ENCODE assay signal across 7 cellular contexts in the genomic region with DNA sequence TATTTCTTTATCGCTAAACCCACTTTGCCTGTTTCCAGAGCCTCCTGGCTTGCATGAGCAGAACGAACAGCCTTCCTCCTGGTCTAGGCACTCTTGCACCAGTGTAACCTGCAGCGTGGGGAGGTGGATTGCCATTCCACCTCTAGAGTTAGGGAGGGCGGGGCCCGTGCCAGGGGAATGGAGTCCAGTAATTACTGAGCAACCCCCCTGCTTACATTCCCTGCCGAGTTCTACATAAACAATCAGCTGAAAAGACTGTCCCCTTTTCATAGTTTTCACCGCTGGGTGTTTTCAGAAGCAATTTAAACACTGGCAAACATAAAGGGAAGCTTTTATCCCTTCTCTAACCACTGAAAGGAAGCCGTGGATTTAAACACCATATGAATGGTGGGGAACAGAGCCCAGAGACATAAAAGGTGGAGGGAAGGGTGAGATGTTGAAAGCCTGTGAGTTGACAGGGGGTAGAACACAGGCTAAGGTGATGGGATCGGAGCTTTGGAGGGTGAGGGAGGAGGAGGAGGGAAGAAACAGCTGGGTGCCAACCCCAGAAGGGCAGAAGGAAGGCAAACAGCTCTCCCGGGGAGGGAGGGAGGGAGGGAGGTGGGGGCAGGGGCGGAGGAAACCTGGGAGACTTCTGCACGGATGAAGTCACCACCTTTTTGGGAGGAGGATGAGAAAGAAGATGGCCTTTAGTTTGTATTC.
A peak's percentile ranks its signal among the peaks of the same experiment; 100 is the strongest.
DNase-seq lines count a peak whose midpoint lies in the region; ATAC-seq and TF ChIP-seq lines count a peak whose summit lies in the region.

No MANE protein-coding gene starts in this region.

- H3K4me1 ChIP-seq in prostate gland (replicated peaks) = peaks cover 17% of the 10 kb centered on the region

- H3K27me3 ChIP-seq in H7 (ENCODE audit: control insufficient read depth, insufficient read depth, low read length) (no peaks in the 10 kb centered on the region), prostate gland (replicated peaks; ENCODE audit: insufficient read depth) (no peaks in the 10 kb centered on the region)

- TF ChIP-seq CTCF in prostate gland (IDR thresholded peaks at IDR 0.05) = no peak

- no peak overlapping the region for H3K27ac Mint-ChIP-seq in activated T-cell treated with anti-CD3 and anti-CD28 coated beads, Interleukin-2, amount 50 U/mL, for 72 hours

- H3K4me3 ChIP-seq in H7 (ENCODE audit: insufficient read depth, low read depth, low read length) (no peak overlapping the region), prostate gland (peak overlapping the region in 1 of 2 donors; percentile 3)

- no peak for TF ChIP-seq POLR2A in prostate gland (IDR thresholded peaks at IDR 0.05)

- WGBS in prostate gland = 9% methylated on average over 12 of the region's 12 CpGs

- H3K27me3 Mint-ChIP-seq in activated T-cell treated with anti-CD3 and anti-CD28 coated beads, Interleukin-2, amount 50 U/mL, for 72 hours (ENCODE audit: low read depth) = no peaks in the 10 kb centered on the region

- peak; percentile 54 for DNase-seq in H7
- peak; percentile 88 for DNase-seq in NCI-H748 (lab: John Stamatoyannopoulos, UW; ENCODE audit: unreplicated experiment)
- no peak for DNase-seq in epithelial cell of prostate (ENCODE audit: low read depth, low spot score)
- peak; percentile 66 for DNase-seq in prostate gland (ENCODE audit: low spot score)
- no peak for DNase-seq in activated T-cell treated with anti-CD3 and anti-CD28 coated beads, Interleukin-2, amount 50 U/mL, for 72 hours
- DNase-seq in ACHN = no peak
- no peak for DNase-seq in activated naive CD4-positive, alpha-beta T cell (lab: John Stamatoyannopoulos, UW)

- H3K36me3 Mint-ChIP-seq in activated T-cell treated with anti-CD3 and anti-CD28 coated beads, Interleukin-2, amount 50 U/mL, for 72 hours (ENCODE audit: insufficient read depth in 2 of 2) = peaks cover 0 to 2% of the 10 kb centered on the region in 2 donors

- intact Hi-C loops in prostate gland (cut with DNase I) = loop anchor here (10.0 kb wide), 2 partner anchors 48 to 942 kb away; no protein-coding TSS in a partner anchor

- peaks cover 0 to 2% of the 10 kb centered on the region in 2 donors for H3K9me3 Mint-ChIP-seq in activated T-cell treated with anti-CD3 and anti-CD28 coated beads, Interleukin-2, amount 50 U/mL, for 72 hours

- peaks cover 60% of the 10 kb centered on the region for H3K4me1 Mint-ChIP-seq in activated T-cell treated with anti-CD3 and anti-CD28 coated beads, Interleukin-2, amount 50 U/mL, for 72 hours (ENCODE audit: low read depth)

- peak overlapping the region in 1 of 2 donors; percentile 20 for H3K4me3 Mint-ChIP-seq in activated T-cell treated with anti-CD3 and anti-CD28 coated beads, Interleukin-2, amount 50 U/mL, for 72 hours

- in situ Hi-C loops in ACHN (cut with HindIII; ENCODE audit: low pct_ligation_motif_present, low pct_unique_long_range_greater_than_20kb, low sequenced_read_pairs) = no loop called here

- H3K36me3 ChIP-seq in H7 (replicated peaks; ENCODE audit: control insufficient read depth, insufficient read depth, low read length) = no peaks in the 10 kb centered on the region
- H3K36me3 ChIP-seq in prostate gland = no peaks in the 10 kb centered on the region

- H3K27ac ChIP-seq in epithelial cell of prostate (peak overlapping the region; percentile 93), prostate gland (peak overlapping the region; percentile 82 to 84)

- ATAC-seq in activated T-cell treated with anti-CD3 and anti-CD28 coated beads, Interleukin-2, amount 50 U/mL, for 72 hours (replicated peaks in 1 of 2) = no peak

- no peaks in the 10 kb centered on the region for H3K9me3 ChIP-seq in prostate gland

Comparison
In these comparisons a context has a peak if more than half of its experiments do, and no peak if none do; other contexts are left out.
1. DNase-seq: peak in H7 (single experiment), NCI-H748 (single experiment) and prostate gland (single experiment); none in epithelial cell of prostate (single experiment), activated T-cell treated with anti-CD3 and anti-CD28 coated beads, Interleukin-2, amount 50 U/mL, for 72 hours (0 of 2), ACHN (single experiment) and activated naive CD4-positive, alpha-beta T cell (0 of 4).